In genomic region chr14:49306152-49306751, GRCh38 we compare ENCODE assay signal across 8 cellular contexts.
DNase-seq lines count a peak whose midpoint lies in the region; ATAC-seq, FAIRE-seq and TF ChIP-seq lines count a peak whose summit lies in the region.

No MANE protein-coding gene starts in this region.

- no peak overlapping the region for H2AFZ ChIP-seq in hepatocyte

- no peaks in the 10 kb centered on the region for H3K27me3 ChIP-seq in hepatocyte
- no peaks in the 10 kb centered on the region for H3K27me3 ChIP-seq in thyroid gland

- H3K27ac ChIP-seq in hepatocyte (no peak overlapping the region), thyroid gland (no peak overlapping the region), caudate nucleus (ENCODE audit: low read depth, low read length) (no peak overlapping the region)

- 6% methylated on average over 1 of the region's 1 CpG for WGBS in hepatocyte (ENCODE audit: low lambda C conversion rate, missing lambda C conversion rate)
- 0 to 11% methylated on average over 1 of the region's 1 CpG for WGBS in thyroid gland, 2 donors

- H3K79me2 ChIP-seq in hepatocyte: no peaks in the 10 kb centered on the region

- H3K36me3 ChIP-seq in hepatocyte (replicated peaks; ENCODE audit: insufficient read depth, low read depth) (no peaks in the 10 kb centered on the region), thyroid gland (no peaks in the 10 kb centered on the region)

- peak; percentile 91 for FAIRE-seq in A204.1 (lab: Jason Lieb, UNC)

- TF ChIP-seq POLR2A in thyroid gland (IDR thresholded peaks at IDR 0.05): no peak

- H3K4me2 ChIP-seq in hepatocyte: no peak overlapping the region

- intact Hi-C loops in thyroid gland (cut with DNase I): no loop called here

- DNase-seq in OCI-M2 (lab: John Stamatoyannopoulos, UW; ENCODE audit: unreplicated experiment): peak; percentile 24
- DNase-seq in hepatocyte (ENCODE audit: low spot score): peak; percentile 51
- DNase-seq in thyroid gland: no peak
- no peak for DNase-seq in caudate nucleus (lab: John Stamatoyannopoulos, UW)

- no peaks in the 10 kb centered on the region for H4K20me1 ChIP-seq in hepatocyte (ENCODE audit: insufficient read depth, poor library complexity, severe bottlenecking)

- H3K4me1 ChIP-seq in hepatocyte (ENCODE audit: insufficient read depth) (no peaks in the 10 kb centered on the region), thyroid gland (no peaks in the 10 kb centered on the region)

- H3K4me3 ChIP-seq in hepatocyte (no peak overlapping the region), thyroid gland (replicated peaks in 1 of 3) (no peak overlapping the region)

- TF ChIP-seq CTCF in hepatocyte (IDR thresholded peaks at IDR 0.05; ENCODE audit: poor library complexity) (peak; percentile 59), thyroid gland (IDR thresholded peaks at IDR 0.05) (peak in 3 of 6 experiments; percentile 49 to 59 (median 55))

- H3K9me3 ChIP-seq in hepatocyte (ENCODE audit: low read depth): no peaks in the 10 kb centered on the region
- H3K9me3 ChIP-seq in thyroid gland: no peaks in the 10 kb centered on the region

- H3K9me2 ChIP-seq in hepatocyte (replicated peaks; ENCODE audit: insufficient read depth): no peaks in the 10 kb centered on the region

- ATAC-seq in GM18502 (IDR thresholded peaks at IDR 0.05; ENCODE audit: poor library complexity, unreplicated experiment): peak; percentile 76
- peak; percentile 79 for ATAC-seq in HG03432 (IDR thresholded peaks at IDR 0.05; ENCODE audit: unreplicated experiment)
- no peak for ATAC-seq in GM21529 (IDR thresholded peaks at IDR 0.05; ENCODE audit: unreplicated experiment)

Comparison
In these comparisons a context has a peak if more than half of its experiments do, and no peak if none do; other contexts are left out.
1. DNase-seq: peak in OCI-M2 (single experiment) and hepatocyte (single experiment); none in thyroid gland (0 of 2) and caudate nucleus (0 of 61).